18 cellular contexts compared by ENCODE assay signal in the genomic region with DNA sequence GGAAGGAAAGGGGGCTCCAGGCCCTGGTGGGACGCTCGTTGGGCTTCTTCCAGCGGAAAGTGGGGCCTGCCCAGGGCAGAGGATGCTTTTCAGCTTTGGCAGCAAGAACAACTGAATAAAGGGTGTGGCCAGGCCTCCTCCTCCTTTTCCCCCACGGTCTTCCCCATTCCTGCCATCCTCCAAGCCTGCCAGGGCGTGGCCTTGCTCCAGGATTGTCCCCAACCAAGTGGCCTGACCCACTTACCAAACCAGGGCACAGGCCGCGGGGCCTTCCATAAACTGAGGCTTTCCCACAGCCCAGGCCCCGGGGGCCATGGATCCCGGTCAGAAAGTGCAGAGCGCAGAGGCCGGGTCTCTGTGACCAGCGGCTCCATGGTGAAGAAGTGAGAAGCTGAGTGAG.
"Had no signal": no experiment of that assay in that cellular context is flagged by ENCODE, and none has a peak within 500 bp of the region (broad histone marks: within the 10 kb centered on the region; RNA-seq: fewer than 3 reads in every experiment).

No MANE protein-coding gene starts in this region.

- H3K9me3 ChIP-seq: esophagus muscularis mucosa, mucosa of descending colon, prostate gland, SJSA1, upper lobe of left lung had no signal

- H3K4me3 ChIP-seq: coronary artery, esophagus muscularis mucosa, mucosa of descending colon, prostate gland, SJSA1, upper lobe of left lung had no signal

- H3K36me3 ChIP-seq: prostate gland, SJSA1 had no signal

- DNase-seq: activated B cell treated with CpG ODN at 0.5 μM for 24 hours; activated CD4-positive, alpha-beta T cell treated with anti-CD3 and anti-CD28 coated beads for 48 hours; activated gamma-delta T cell treated with Interleukin-2 at 50 U/mL for 16 hours; amniotic stem cell; central memory CD4-positive, alpha-beta T cell; effector CD4-positive, alpha-beta T cell; kidney glomerular epithelial cell; natural killer cell; stimulated activated CD4-positive, alpha-beta T cell treated with anti-CD3 and anti-CD28 coated beads, Interleukin-15, amount 100 ng/mL, for 24 hours; stimulated activated CD4-positive, alpha-beta T cell treated with anti-CD3 and anti-CD28 coated beads, Interleukin-4, amount 100 ng/mL, for 1 hour; stimulated activated naive CD4-positive, alpha-beta T cell; T-helper 2 cell; upper lobe of left lung had no signal

- H3K4me1 ChIP-seq: SJSA1 had no signal

- H3K27me3 ChIP-seq: esophagus muscularis mucosa, upper lobe of left lung had no signal

- H3K27ac ChIP-seq: SJSA1 had no signal
